17 cellular contexts compared by ENCODE assay signal in genomic region chr9:75930193-75930592, GRCh38. TPM values are rescaled to one million over a fixed set of nuclear protein-coding genes. Genes with fewer than 3 reads are reported as not detected.
DNase-seq lines count a peak whose midpoint lies in the region; ATAC-seq and TF ChIP-seq lines count a peak whose summit lies in the region.
"Had no signal": no experiment of that assay in that cellular context is flagged by ENCODE, and none has a peak within 500 bp of the region (broad histone marks: within the 10 kb centered on the region; RNA-seq: fewer than 3 reads in every experiment).

No MANE protein-coding gene starts in this region.

- no peak overlapping the region for H3K27ac Mint-ChIP-seq in neural progenitor cell
- no peak overlapping the region for H3K27ac Mint-ChIP-seq in activated CD8-positive, alpha-beta T cell treated with anti-CD3 and anti-CD28 coated beads, Interleukin-2, amount 10 ng/mL, durations not matched to agents 7 days and 5 days

- peaks cover 17% of the 10 kb centered on the region for H3K4me1 ChIP-seq in neural progenitor cell
- H3K4me1 ChIP-seq in tibial nerve, result peaks cover 0 to 29% (median 1%) of the 10 kb centered on the region in 4 donors
- H3K4me1 ChIP-seq: BLaER1 had no signal

- TF ChIP-seq EP300 in tibial nerve (IDR thresholded peaks at IDR 0.05), result no peak

- H2AFZ ChIP-seq in neural progenitor cell (replicated peaks), result no peak overlapping the region

- peak overlapping the region; percentile 47 for H3K4me2 ChIP-seq in neural progenitor cell
- H3K4me2 ChIP-seq: A549, BLaER1 had no signal

- H3K27me3 ChIP-seq in neural progenitor cell, result no peaks in the 10 kb centered on the region
- no peaks in the 10 kb centered on the region for H3K27me3 ChIP-seq in tibial nerve
- H3K27me3 ChIP-seq: BLaER1 had no signal

- no peak for TF ChIP-seq POLR2A in tibial nerve (IDR thresholded peaks at IDR 0.05)

- H3K79me2 ChIP-seq in neural progenitor cell (ENCODE audit: low read depth), result peaks cover 35% of the 10 kb centered on the region

- WGBS in tibial nerve, 2 donors, result 33 to 41% methylated on average over 4 of the region's 4 CpGs

- no peaks in the 10 kb centered on the region for H3K36me3 ChIP-seq in neural progenitor cell
- peaks cover 0 to 17% (median 0%) of the 10 kb centered on the region in 3 donors for H3K36me3 ChIP-seq in tibial nerve
- H3K36me3 ChIP-seq: BLaER1 had no signal

- peaks cover 29% of the 10 kb centered on the region for H3K36me3 Mint-ChIP-seq in neural progenitor cell
- no peaks in the 10 kb centered on the region for H3K36me3 Mint-ChIP-seq in activated CD8-positive, alpha-beta T cell treated with anti-CD3 and anti-CD28 coated beads, Interleukin-2, amount 10 ng/mL, durations not matched to agents 7 days and 5 days (ENCODE audit: low read depth)

- no peak overlapping the region for H3K9ac ChIP-seq in neural progenitor cell
- H3K9ac ChIP-seq: BLaER1 had no signal

- H3K9me3 ChIP-seq in neural progenitor cell (ENCODE audit: low read depth) (no peaks in the 10 kb centered on the region), tibial nerve (no peaks in the 10 kb centered on the region)
- H3K9me3 ChIP-seq: A549, BLaER1 had no signal

- peaks cover 37% of the 10 kb centered on the region for H4K20me1 ChIP-seq in neural progenitor cell (ENCODE audit: low read depth)
- H4K20me1 ChIP-seq: BLaER1 had no signal

- peaks cover 10% of the 10 kb centered on the region for H3F3A ChIP-seq in neural progenitor cell (ENCODE audit: low read depth)

- H3K4me3 ChIP-seq in neural progenitor cell (no peak overlapping the region), tibial nerve (no peak overlapping the region)
- H3K4me3 ChIP-seq: A549, BLaER1 had no signal

- peaks cover 2% of the 10 kb centered on the region for H3K27me3 Mint-ChIP-seq in neural progenitor cell (ENCODE audit: insufficient read depth, low read depth)
- no peaks in the 10 kb centered on the region for H3K27me3 Mint-ChIP-seq in activated CD8-positive, alpha-beta T cell treated with anti-CD3 and anti-CD28 coated beads, Interleukin-2, amount 10 ng/mL, durations not matched to agents 7 days and 5 days (ENCODE audit: low read depth)
- H3K27me3 Mint-ChIP-seq: CD4-positive, alpha-beta memory T cell had no signal

- CTCF ChIA-PET in activated CD8-positive, alpha-beta T cell treated with anti-CD3 and anti-CD28 coated beads, Interleukin-2, amount 10 ng/mL, durations not matched to agents 7 days and 5 days (lab: Charles Lee), result no interaction called here

- no peak for ATAC-seq in activated CD8-positive, alpha-beta T cell treated with anti-CD3 and anti-CD28 coated beads, Interleukin-2, amount 10 ng/mL, durations not matched to agents 7 days and 5 days
- ATAC-seq: A549 had no signal

- POLR2A ChIA-PET in activated CD8-positive, alpha-beta T cell treated with anti-CD3 and anti-CD28 coated beads, Interleukin-2, amount 10 ng/mL, durations not matched to agents 7 days and 5 days (lab: Charles Lee), result no interaction called here

- TF ChIP-seq CTCF in neural progenitor cell (IDR thresholded peaks at IDR 0.05) (no peak), tibial nerve (IDR thresholded peaks at IDR 0.05) (no peak)

- H3K4me1 Mint-ChIP-seq in neural progenitor cell, result peaks cover 25% of the 10 kb centered on the region
- no peaks in the 10 kb centered on the region for H3K4me1 Mint-ChIP-seq in activated CD8-positive, alpha-beta T cell treated with anti-CD3 and anti-CD28 coated beads, Interleukin-2, amount 10 ng/mL, durations not matched to agents 7 days and 5 days (ENCODE audit: low read depth)

- H3K4me3 Mint-ChIP-seq in neural progenitor cell, result no peak overlapping the region
- no peak overlapping the region for H3K4me3 Mint-ChIP-seq in activated CD8-positive, alpha-beta T cell treated with anti-CD3 and anti-CD28 coated beads, Interleukin-2, amount 10 ng/mL, durations not matched to agents 7 days and 5 days
- H3K4me3 Mint-ChIP-seq: CD4-positive, alpha-beta memory T cell had no signal

- peaks cover 4% of the 10 kb centered on the region for H3K9me3 Mint-ChIP-seq in neural progenitor cell
- no peaks in the 10 kb centered on the region for H3K9me3 Mint-ChIP-seq in activated CD8-positive, alpha-beta T cell treated with anti-CD3 and anti-CD28 coated beads, Interleukin-2, amount 10 ng/mL, durations not matched to agents 7 days and 5 days (ENCODE audit: insufficient read depth)
- H3K9me3 Mint-ChIP-seq: CD4-positive, alpha-beta memory T cell had no signal

- H3K27ac ChIP-seq in neural progenitor cell (peak overlapping the region; percentile 73), tibial nerve (peak overlapping the region; percentile 11 to 74 (median 47))
- H3K27ac ChIP-seq: A549, BLaER1 had no signal

- DNase-seq in astrocyte of the hippocampus (ENCODE audit: low read depth, low spot score), result peak; percentile 63
- DNase-seq in globus pallidus (ENCODE audit: low spot score), result peak; percentile 16
- DNase-seq in neural progenitor cell (ENCODE audit: low spot score), result peak; percentile 56
- no peak for DNase-seq in tibial nerve (ENCODE audit: low spot score in 2 of 2)
- DNase-seq in NCI-H1930 (lab: John Stamatoyannopoulos, UW), result no peak
- no peak for DNase-seq in pons (ENCODE audit: low spot score)
- DNase-seq in activated CD8-positive, alpha-beta T cell treated with anti-CD3 and anti-CD28 coated beads, Interleukin-2, amount 10 ng/mL, durations not matched to agents 7 days and 5 days, result no peak
- DNase-seq: CD4-positive, alpha-beta memory T cell; GF-D8; KG1; NCI-H1105 treated with DMSO at 0.1 percent for 48 hours; NCI-H187; NCI-H774; OCI-M1; SHP77 had no signal

RNA-seq across cellular contexts. Expression of gene PCSK5, which starts 39.7 kb away (rescaled TPM):
- 23.4 and 30.0 TPM in 2 replicates for total RNA-seq in neural progenitor cell (ENCODE audit: low replicate concordance)
- 10 to 100 TPM; 12.5 to 32.7 (median 23.0) TPM for total RNA-seq in tibial nerve
- 1 to 10 TPM; 3.5 to 3.7 TPM for total RNA-seq in activated CD8-positive, alpha-beta T cell treated with anti-CD3 and anti-CD28 coated beads, Interleukin-2, amount 10 ng/mL, durations not matched to agents 7 days and 5 days

Comparison
In these comparisons a context has a peak if more than half of its experiments do, and no peak if none do; other contexts are left out.
1. DNase-seq: peak in astrocyte of the hippocampus (single experiment), globus pallidus (single experiment) and neural progenitor cell (single experiment); none in tibial nerve (0 of 2), NCI-H1930 (0 of 2), pons (single experiment) and activated CD8-positive, alpha-beta T cell treated with anti-CD3 and anti-CD28 coated beads, Interleukin-2, amount 10 ng/mL, durations not matched to agents 7 days and 5 days (single experiment).